8 cellular contexts compared by ENCODE assay signal in genomic region chr11:22192642-22193347, GRCh38. TPM values are rescaled to one million over a fixed set of nuclear protein-coding genes. Genes with fewer than 3 reads are reported as not detected.
DNase-seq lines count a peak whose midpoint lies in the region; ATAC-seq, FAIRE-seq and TF ChIP-seq lines count a peak whose summit lies in the region.

Gene ANO5, plus strand, starts transcription at chr11:22193085. Its CDS starts 408 bp downstream, at chr11:22193493.

- H3K4me2 ChIP-seq in HepG2 (ENCODE audit: low read depth, low read length), result peak within 1 kb of the TSS; percentile 78

- TF ChIP-seq EP300 in HepG2 (IDR thresholded peaks at IDR 0.05; ENCODE audit: low read depth in 2 of 2, low read length in 2 of 2), result no peak
- TF ChIP-seq EP300 in HepG2 (CRISPR knock-in tag; IDR thresholded peaks at IDR 0.05; ENCODE audit: borderline replicate concordance), result no peak

- CTCF ChIA-PET in MCF 10A (lab: Yijun Ruan, JAX), result interaction anchor here (0.7 kb wide), 1 partner anchor 464 kb away, joined by 3 read pairs; no protein-coding TSS in a partner anchor
- CTCF ChIA-PET in HepG2 (lab: Yijun Ruan, JAX; ENCODE audit: low intra/inter-chr PET ratio, low total read pairs), result no interaction called here

- ATAC-seq in HG02970 (IDR thresholded peaks at IDR 0.05; ENCODE audit: low FRiP score, unreplicated experiment), result peak; percentile 49
- peak; percentile 88 for ATAC-seq in HepG2
- peak; percentile 31 to 32 for ATAC-seq in stimulated activated naive B cell treated with anti-CD40 and anti-IgM and Interleukin-4, amounts not matched to agents 10 μg/mL and 1 μg/mL and 100 μg/mL, for 72 hours (replicated peaks)

- H3K9ac ChIP-seq in HepG2 (ENCODE audit: insufficient read depth, low read depth, low read length), result peak within 1 kb of the TSS; percentile 39; the same call in 1 of the 2 replicates

- H3K27me3 ChIP-seq in HepG2 (ENCODE audit: control insufficient read depth in 1 of 2, insufficient read depth in 2 of 2, low read length in 2 of 2), result peaks cover 0 to 7% of the 10 kb centered on the region in 2 experiments; a peak in 2 of 5 replicates

- in situ Hi-C loops in T47D (cut with HindIII; ENCODE audit: low pct_unique_long_range_greater_than_20kb, low sequenced_read_pairs), result no loop called here
- in situ Hi-C loops in HepG2 (cut with HindIII; ENCODE audit: extremely low pct_ligation_motif_present, low pct_unique_long_range_greater_than_20kb), result no loop called here

- peaks cover 13% of the 10 kb centered on the region for H3K9me3 Mint-ChIP-seq in MCF 10A (ENCODE audit: unreplicated experiment)
- H3K9me3 Mint-ChIP-seq in stimulated activated naive B cell treated with anti-CD40 and anti-IgM and Interleukin-4, amounts not matched to agents 10 μg/mL and 1 μg/mL and 100 μg/mL, for 72 hours, result peaks cover 0 to 7% of the 10 kb centered on the region in 2 donors

- 9% methylated on average over 45 of the region's 56 CpGs for WGBS in HepG2 (ENCODE audit: low lambda C conversion rate)

- no peaks in the 10 kb centered on the region for H3K9me3 ChIP-seq in HepG2 (ENCODE audit: low read length)

- no peak within 1 kb of the TSS for H3K4me3 Mint-ChIP-seq in MCF 10A (ENCODE audit: unreplicated experiment)
- peak within 1 kb of the TSS; percentile 75 to 78 for H3K4me3 Mint-ChIP-seq in stimulated activated naive B cell treated with anti-CD40 and anti-IgM and Interleukin-4, amounts not matched to agents 10 μg/mL and 1 μg/mL and 100 μg/mL, for 72 hours

- peak; percentile 73 to 78 for DNase-seq in T47D (ENCODE audit: low read depth in 1 of 2, low spot score in 1 of 2)
- DNase-seq in MCF 10A (ENCODE audit: unreplicated experiment), result no peak
- peak; percentile 69 for DNase-seq in NCI-H82 (lab: John Stamatoyannopoulos, UW)
- DNase-seq in cortex of kidney (lab: John Stamatoyannopoulos, UW), result peak; percentile 13
- DNase-seq in HepG2 (ENCODE audit: low spot score), result no peak
- DNase-seq in stimulated activated naive B cell treated with anti-CD40 and anti-IgM and Interleukin-4, amounts not matched to agents 10 μg/mL and 1 μg/mL and 100 μg/mL, for 72 hours, result no peak
- DNase-seq in NCI-H1048 (lab: John Stamatoyannopoulos, UW), result no peak

- no peaks in the 10 kb centered on the region for H3K36me3 ChIP-seq in HepG2 (replicated peaks in 1 of 2; ENCODE audit: control insufficient read depth in 1 of 2, insufficient read depth in 2 of 2, low read length in 2 of 2)

- H3K4me3 ChIP-seq in HepG2 (replicated peaks in 1 of 3; ENCODE audit: insufficient read depth in 1 of 3, low read depth in 2 of 3, low read length in 3 of 3), result peak within 1 kb of the TSS; percentile 60 to 70 (median 64)

- no peaks in the 10 kb centered on the region for H3K36me3 Mint-ChIP-seq in MCF 10A (ENCODE audit: insufficient read depth, unreplicated experiment)
- H3K36me3 Mint-ChIP-seq in stimulated activated naive B cell treated with anti-CD40 and anti-IgM and Interleukin-4, amounts not matched to agents 10 μg/mL and 1 μg/mL and 100 μg/mL, for 72 hours, result peaks cover 0 to 2% of the 10 kb centered on the region in 2 donors

- TF ChIP-seq CTCF in MCF 10A (IDR thresholded peaks at IDR 0.05; ENCODE audit: unreplicated experiment) (no peak), HepG2 (CRISPR knock-in tag; IDR thresholded peaks at IDR 0.05) (no peak)

- no peaks in the 10 kb centered on the region for H3K4me1 Mint-ChIP-seq in MCF 10A (ENCODE audit: insufficient read depth, unreplicated experiment)
- H3K4me1 Mint-ChIP-seq in stimulated activated naive B cell treated with anti-CD40 and anti-IgM and Interleukin-4, amounts not matched to agents 10 μg/mL and 1 μg/mL and 100 μg/mL, for 72 hours, result peaks cover 15 to 32% of the 10 kb centered on the region in 2 donors

- H4K20me1 ChIP-seq in HepG2 (ENCODE audit: insufficient read depth, low read length), result no peaks in the 10 kb centered on the region

- intact Hi-C loops in MCF 10A (cut with micrococcal nuclease) (no loop called here), HepG2 (cut with micrococcal nuclease; ENCODE audit: unreplicated experiment) (no loop called here)

- peak within 1 kb of the TSS; percentile 8 for H2AFZ ChIP-seq in HepG2 (ENCODE audit: low read length)

- POLR2A ChIA-PET in MCF 10A (lab: Yijun Ruan, JAX) (no interaction called here), HepG2 (lab: Yijun Ruan, JAX) (no interaction called here)

- no peak within 1 kb of the TSS for H3K27ac Mint-ChIP-seq in MCF 10A (ENCODE audit: low read depth, unreplicated experiment)
- peak within 1 kb of the TSS; percentile 51 for H3K27ac Mint-ChIP-seq in stimulated activated naive B cell treated with anti-CD40 and anti-IgM and Interleukin-4, amounts not matched to agents 10 μg/mL and 1 μg/mL and 100 μg/mL, for 72 hours

- H3K79me2 ChIP-seq in HepG2 (ENCODE audit: insufficient read depth, low read length), result no peaks in the 10 kb centered on the region

- H3K4me1 ChIP-seq in HepG2 (ENCODE audit: insufficient read depth, low read length), result no peaks in the 10 kb centered on the region

- peaks cover 5% of the 10 kb centered on the region for H3K27me3 Mint-ChIP-seq in MCF 10A (ENCODE audit: insufficient read depth, unreplicated experiment)
- peaks cover 36 to 49% of the 10 kb centered on the region in 2 donors for H3K27me3 Mint-ChIP-seq in stimulated activated naive B cell treated with anti-CD40 and anti-IgM and Interleukin-4, amounts not matched to agents 10 μg/mL and 1 μg/mL and 100 μg/mL, for 72 hours

- BruUV-seq in MCF 10A (replicated peaks; lab: Mats Ljungman, UMichigan), result no TSS peak
- BruUV-seq in HepG2 (replicated peaks; lab: Mats Ljungman, UMichigan), result no TSS peak

- no peak within 1 kb of the TSS for H3K27ac ChIP-seq in HepG2 (ENCODE audit: extremely low read length, insufficient read depth, low read length)

- FAIRE-seq in HepG2 (lab: Jason Lieb, UNC), result no peak

- TF ChIP-seq POLR2A in HepG2 (IDR thresholded peaks at IDR 0.05; ENCODE audit: insufficient read depth in 1 of 2, low read depth in 2 of 2, low read length in 2 of 2), result no peak

- no peak for TF ChIP-seq RAD21 in HepG2 (CRISPR knock-in tag; IDR thresholded peaks at IDR 0.05)

TF ChIP-seq in HepG2, 621 proteins besides CTCF, POLR2A, EP300 and RAD21 (continues in another document):
- no peak for TF ChIP-seq MAFK (conservative IDR thresholded peaks at IDR 0.05 in 1 of 2, IDR thresholded peaks at IDR 0.05 in 1 of 2; ENCODE audit: low read length in 2 of 2)
- no peak for TF ChIP-seq PBX3 (CRISPR knock-in tag; IDR thresholded peaks at IDR 0.05; ENCODE audit: borderline replicate concordance)
- TF ChIP-seq SNAPC5 (CRISPR knock-in tag; IDR thresholded peaks at IDR 0.05; ENCODE audit: borderline replicate concordance), result no peak

RNA-seq across cellular contexts. Expression of gene ANO5, which starts in this region (rescaled TPM):
- total RNA-seq in MCF 10A (2022) (not detected in 2 replicates), HepG2 (2016; rRNA removed; fragmentation: Illumina TruSeq; extraction: Trizol) (0.02 TPM in 1 of 2 replicates, not detected in the other)
- under 0.01 and 0.09 TPM in 2 replicates for total RNA-seq in HepG2 (2016; cell fraction: cytosol; rRNA removed; fragmentation: Illumina TruSeq; extraction: Trizol; ENCODE audit: low read depth)
- not detected in 2 replicates for total RNA-seq in HepG2 (2016; cell fraction: insoluble cytoplasmic fraction; rRNA removed; fragmentation: Illumina TruSeq; extraction: Trizol)
- total RNA-seq in HepG2 (2016; cell fraction: membrane; rRNA removed; fragmentation: Illumina TruSeq; extraction: Trizol), result 0.03 TPM in 1 of 2 replicates, not detected in the other
- total RNA-seq in HepG2 (2016; cell fraction: nucleus; rRNA removed; fragmentation: Illumina TruSeq; extraction: Trizol), result not detected in 2 replicates
- polyA plus RNA-seq in HepG2 (2011; rRNA removed), result 0.03 and 0.08 TPM in 2 replicates
- 0.03 and 0.09 TPM in 2 replicates for polyA plus RNA-seq in HepG2 (2011; cell fraction: cytosol; rRNA removed)
- 0.03 and 0.24 TPM in 2 replicates for polyA plus RNA-seq in HepG2 (2011; cell fraction: nucleus; rRNA removed)
- 0.03 and 0.13 TPM in 2 replicates for polyA plus RNA-seq in HepG2 (2012)
- polyA plus RNA-seq in HepG2 (2016; cell fraction: cytosol; fragmentation: Illumina TruSeq; extraction: Trizol; ENCODE audit: low read depth), result not detected in 2 replicates
- not detected in 2 replicates for polyA plus RNA-seq in HepG2 (2016; cell fraction: insoluble cytoplasmic fraction; fragmentation: Illumina TruSeq; extraction: Trizol; ENCODE audit: low read depth)
- polyA plus RNA-seq in HepG2 (2016; cell fraction: membrane; fragmentation: Illumina TruSeq; extraction: Trizol; ENCODE audit: low read depth), result not detected in 2 replicates
- 0.08 TPM in 1 of 2 replicates, not detected in the other for polyA plus RNA-seq in HepG2 (2016; cell fraction: nucleus; fragmentation: Illumina TruSeq; extraction: Trizol; ENCODE audit: insufficient read depth, low read depth)
- polyA minus RNA-seq in HepG2 (2011; rRNA and poly(A)+ RNA removed; ENCODE audit: low replicate concordance), result not detected in 2 replicates
- not detected in 2 replicates for polyA minus RNA-seq in HepG2 (2011; cell fraction: cytosol; rRNA and poly(A)+ RNA removed)
- polyA minus RNA-seq in HepG2 (2011; cell fraction: nucleus; rRNA and poly(A)+ RNA removed), result 0.26 and 0.37 TPM in 2 replicates

Comparison
In these comparisons a context has a peak if more than half of its experiments do, and no peak if none do; other contexts are left out.
1. DNase-seq: peak in T47D (2 of 2), NCI-H82 (single experiment) and cortex of kidney (single experiment); none in MCF 10A (single experiment), HepG2 (single experiment), stimulated activated naive B cell treated with anti-CD40 and anti-IgM and Interleukin-4, amounts not matched to agents 10 μg/mL and 1 μg/mL and 100 μg/mL, for 72 hours (single experiment) and NCI-H1048 (single experiment).
2. Peak in ATAC-seq, H3K4me3 ChIP-seq, H3K9ac ChIP-seq and H3K4me2 ChIP-seq in HepG2; RNA of the gene not detected or under 1 TPM.
3. ATAC-seq: peak in every context shown above with its lines; median percentile 88 in HepG2; 49 in HG02970; 32 in stimulated activated naive B cell treated with anti-CD40 and anti-IgM and Interleukin-4, amounts not matched to agents 10 μg/mL and 1 μg/mL and 100 μg/mL, for 72 hours.